ENCODE assay signal across 24 cellular contexts in the genomic region with DNA sequence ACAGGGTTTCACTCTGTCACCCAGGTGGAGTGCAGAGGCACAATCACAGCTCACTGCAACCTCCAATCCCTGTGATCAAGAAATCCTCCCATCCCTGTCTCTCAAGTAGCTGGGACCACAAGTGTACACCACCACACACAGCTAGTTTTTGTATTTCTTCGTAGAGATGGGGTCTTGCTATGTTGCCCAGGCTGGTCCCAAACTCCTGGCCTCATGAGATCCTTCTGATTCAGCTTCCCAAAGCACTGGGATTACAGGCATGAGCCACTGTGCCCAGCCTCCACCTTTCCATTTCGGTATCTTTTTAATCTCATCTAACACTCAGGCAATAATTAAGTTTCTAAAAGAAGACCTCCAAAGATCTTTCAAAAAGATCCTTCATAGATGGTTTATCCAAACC. TPM values are rescaled to one million over a fixed set of nuclear protein-coding genes. Genes with fewer than 3 reads are reported as not detected.
A peak's percentile ranks its signal among the peaks of the same experiment; 100 is the strongest.
DNase-seq lines count a peak whose midpoint lies in the region; ATAC-seq and TF ChIP-seq lines count a peak whose summit lies in the region.
"Had no signal": no experiment of that assay in that cellular context is flagged by ENCODE, and none has a peak within 500 bp of the region (broad histone marks: within the 10 kb centered on the region; RNA-seq: fewer than 3 reads in every experiment).

No MANE protein-coding gene starts in this region.

- H3K27ac Mint-ChIP-seq in GM23338 = no peak overlapping the region
- H3K27ac Mint-ChIP-seq: CD14-positive monocyte; CD4-positive, alpha-beta T cell; CD8-positive, alpha-beta memory T cell; HFFc6 had no signal

- WGBS in esophagus muscularis mucosa = 98% methylated on average over 2 of the region's 2 CpGs

- no peak for TF ChIP-seq POLR2A in esophagus muscularis mucosa (IDR thresholded peaks at IDR 0.05; ENCODE audit: low read depth)

- peaks cover 2% of the 10 kb centered on the region for H3K27me3 Mint-ChIP-seq in GM23338 (ENCODE audit: insufficient read depth, low read depth, poor library complexity)
- H3K27me3 Mint-ChIP-seq: CD4-positive, alpha-beta T cell; CD8-positive, alpha-beta memory T cell had no signal

- peaks cover 4% of the 10 kb centered on the region; the same call in 1 of the 3 replicates for H3K36me3 Mint-ChIP-seq in GM23338 (ENCODE audit: low read depth)
- H3K36me3 Mint-ChIP-seq: CD14-positive monocyte had no signal

- no peak overlapping the region for H3K4me3 ChIP-seq in GM23338
- H3K4me3 ChIP-seq in HUES6 (ENCODE audit: low read depth, low read length) = no peak overlapping the region
- H3K4me3 ChIP-seq in esophagus muscularis mucosa = no peak overlapping the region
- H3K4me3 ChIP-seq: A549; BLaER1 treated with 17β-estradiol and CSF1 and Interleukin-3, amounts not matched to agents 10 nM and 100 nM; GM12878; GM23248 had no signal

- no peaks in the 10 kb centered on the region for H3K79me2 ChIP-seq in GM23338 (replicated peaks; ENCODE audit: insufficient read depth)

- H3K4me2 ChIP-seq in GM23338 = 0 out of 2 replicates have a peak overlapping the region, but pooled peaks have one; percentile 50
- H3K4me2 ChIP-seq: A549; BLaER1 treated with 17β-estradiol and CSF1 and Interleukin-3, amounts not matched to agents 10 nM and 100 nM had no signal

- H3K36me3 ChIP-seq in GM23338 (ENCODE audit: insufficient read depth) = no peaks in the 10 kb centered on the region
- H3K36me3 ChIP-seq in HUES6 (ENCODE audit: control insufficient read depth, insufficient read depth, low read length) = no peaks in the 10 kb centered on the region
- H3K36me3 ChIP-seq in esophagus muscularis mucosa = no peaks in the 10 kb centered on the region
- H3K36me3 ChIP-seq: BE2C had no signal

- peaks cover 27% of the 10 kb centered on the region for H4K20me1 ChIP-seq in GM23338 (replicated peaks; ENCODE audit: insufficient read depth)

- DNase-seq in GM23338 (ENCODE audit: low spot score) (no peak), esophagus muscularis mucosa (ENCODE audit: extremely low spot score) (peak; percentile 21), NCI-H1930 (lab: John Stamatoyannopoulos, UW) (no peak), NCI-H187 treated with DMSO at 0.1 percent for 48 hours (lab: John Stamatoyannopoulos, UW) (no peak)
- DNase-seq: 8988T; ACHN; AML-193; BE2C; CD4-positive, alpha-beta T cell; CD8-positive, alpha-beta memory T cell; DMS 273 treated with DMSO at 0.1 percent for 48 hours; DMS79; EL; GDM1; GM23248; H9; HFFc6 had no signal

- no peak for TF ChIP-seq EP300 in esophagus muscularis mucosa (IDR thresholded peaks at IDR 0.05)

- peaks cover 45% of the 10 kb centered on the region for H3K4me1 Mint-ChIP-seq in GM23338
- H3K4me1 Mint-ChIP-seq: CD14-positive monocyte; CD8-positive, alpha-beta memory T cell had no signal

- H3K9me3 ChIP-seq in HUES6 (ENCODE audit: control insufficient read depth, insufficient read depth, low read depth, low read length) (no peaks in the 10 kb centered on the region), esophagus muscularis mucosa (no peaks in the 10 kb centered on the region)
- H3K9me3 ChIP-seq: A549, BE2C had no signal

- H3K9me3 Mint-ChIP-seq in GM23338 = no peaks in the 10 kb centered on the region; the same call in 2 of the 3 replicates
- H3K9me3 Mint-ChIP-seq: H9, HFFc6 had no signal

- intact Hi-C loops in esophagus muscularis mucosa (cut with DNase I) = no loop called here

- no peak overlapping the region for H2AFZ ChIP-seq in GM23338
- H2AFZ ChIP-seq: GM23248 had no signal

- no peak overlapping the region for H3K27ac ChIP-seq in GM23338 (ENCODE audit: low read depth)
- H3K27ac ChIP-seq in HUES6 (ENCODE audit: low read depth, low read length) = no peak overlapping the region
- no peak overlapping the region for H3K27ac ChIP-seq in esophagus muscularis mucosa (replicated peaks in 1 of 4)
- H3K27ac ChIP-seq: A549; BLaER1 treated with 17β-estradiol and CSF1 and Interleukin-3, amounts not matched to agents 10 nM and 100 nM; GM23248 had no signal

- no peak for TF ChIP-seq CTCF in GM23338 (conservative IDR thresholded peaks at IDR 0.05; ENCODE audit: low read depth in 2 of 2)
- TF ChIP-seq CTCF in esophagus muscularis mucosa (IDR thresholded peaks at IDR 0.05) = no peak

- no peaks in the 10 kb centered on the region for H3K27me3 ChIP-seq in GM23338 (ENCODE audit: insufficient read depth)
- no peaks in the 10 kb centered on the region for H3K27me3 ChIP-seq in HUES6 (ENCODE audit: control insufficient read depth, insufficient read depth, low read length)
- no peaks in the 10 kb centered on the region for H3K27me3 ChIP-seq in esophagus muscularis mucosa
- H3K27me3 ChIP-seq: BE2C; BLaER1 treated with 17β-estradiol and CSF1 and Interleukin-3, amounts not matched to agents 10 nM and 100 nM had no signal

- H3F3A ChIP-seq in GM23338 (replicated peaks; ENCODE audit: low read depth) = no peaks in the 10 kb centered on the region

- H3K9ac ChIP-seq in HUES6 (ENCODE audit: low read length) = peak overlapping the region; percentile 6
- H3K9ac ChIP-seq: BLaER1 treated with 17β-estradiol and CSF1 and Interleukin-3, amounts not matched to agents 10 nM and 100 nM; GM23248 had no signal

- peaks cover 26% of the 10 kb centered on the region for H3K4me1 ChIP-seq in GM23338 (ENCODE audit: insufficient read depth)
- H3K4me1 ChIP-seq in HUES6 (ENCODE audit: control insufficient read depth, insufficient read depth, low read length) = peaks cover 21% of the 10 kb centered on the region
- H3K4me1 ChIP-seq in esophagus muscularis mucosa = peaks cover 0 to 13% (median 7%) of the 10 kb centered on the region in 4 donors

- no peaks in the 10 kb centered on the region for H3K9me2 ChIP-seq in GM23338 (ENCODE audit: insufficient read depth)

- H3K4me3 Mint-ChIP-seq in GM23338 = no peak overlapping the region
- H3K4me3 Mint-ChIP-seq: CD14-positive monocyte; CD4-positive, alpha-beta T cell; CD8-positive, alpha-beta memory T cell; H9; HFFc6 had no signal

- ATAC-seq in GM23338 (no peak), HG03469 (IDR thresholded peaks at IDR 0.05; ENCODE audit: unreplicated experiment) (no peak)
- ATAC-seq: A549, GM12878, HCT116 had no signal

TF ChIP-seq in GM23338, 12 proteins besides CTCF, POLR2A, EP300 and RAD21:
- no peak for TF ChIP-seq NANOG (IDR thresholded peaks at IDR 0.05; ENCODE audit: borderline replicate concordance)
- no peak for TF ChIP-seq EZH2 (IDR thresholded peaks at IDR 0.05; ENCODE audit: low read depth, unreplicated experiment)
- TF ChIP-seq, protein P1, sequence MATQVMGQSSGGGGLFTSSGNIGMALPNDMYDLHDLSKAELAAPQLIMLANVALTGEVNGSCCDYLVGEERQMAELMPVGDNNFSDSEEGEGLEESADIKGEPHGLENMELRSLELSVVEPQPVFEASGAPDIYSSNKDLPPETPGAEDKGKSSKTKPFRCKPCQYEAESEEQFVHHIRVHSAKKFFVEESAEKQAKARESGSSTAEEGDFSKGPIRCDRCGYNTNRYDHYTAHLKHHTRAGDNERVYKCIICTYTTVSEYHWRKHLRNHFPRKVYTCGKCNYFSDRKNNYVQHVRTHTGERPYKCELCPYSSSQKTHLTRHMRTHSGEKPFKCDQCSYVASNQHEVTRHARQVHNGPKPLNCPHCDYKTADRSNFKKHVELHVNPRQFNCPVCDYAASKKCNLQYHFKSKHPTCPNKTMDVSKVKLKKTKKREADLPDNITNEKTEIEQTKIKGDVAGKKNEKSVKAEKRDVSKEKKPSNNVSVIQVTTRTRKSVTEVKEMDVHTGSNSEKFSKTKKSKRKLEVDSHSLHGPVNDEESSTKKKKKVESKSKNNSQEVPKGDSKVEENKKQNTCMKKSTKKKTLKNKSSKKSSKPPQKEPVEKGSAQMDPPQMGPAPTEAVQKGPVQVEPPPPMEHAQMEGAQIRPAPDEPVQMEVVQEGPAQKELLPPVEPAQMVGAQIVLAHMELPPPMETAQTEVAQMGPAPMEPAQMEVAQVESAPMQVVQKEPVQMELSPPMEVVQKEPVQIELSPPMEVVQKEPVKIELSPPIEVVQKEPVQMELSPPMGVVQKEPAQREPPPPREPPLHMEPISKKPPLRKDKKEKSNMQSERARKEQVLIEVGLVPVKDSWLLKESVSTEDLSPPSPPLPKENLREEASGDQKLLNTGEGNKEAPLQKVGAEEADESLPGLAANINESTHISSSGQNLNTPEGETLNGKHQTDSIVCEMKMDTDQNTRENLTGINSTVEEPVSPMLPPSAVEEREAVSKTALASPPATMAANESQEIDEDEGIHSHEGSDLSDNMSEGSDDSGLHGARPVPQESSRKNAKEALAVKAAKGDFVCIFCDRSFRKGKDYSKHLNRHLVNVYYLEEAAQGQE (IDR thresholded peaks at IDR 0.05; ENCODE audit: unreplicated experiment) = no peak
- TF ChIP-seq ZNF331 (CRISPR knock-in tag; IDR thresholded peaks at IDR 0.05; ENCODE audit: low read depth) = no peak
- TF ChIP-seq ZNF114 (CRISPR knock-in tag; IDR thresholded peaks at IDR 0.05) = no peak
TF ChIP-seq in GM23338: peak in this region for 0.

RNA-seq across cellular contexts. Expression of a gene that starts 22.9 kb away (rescaled TPM):
- total RNA-seq in GM23338 (2014; rRNA removed; shearing (Covaris generic)) = 73.9 and 75.3 TPM in 2 replicates
- 14.1 and 16.2 TPM in 2 replicates for polyA plus RNA-seq in GM23338 (2016; fragmentation: Nextera tagmentation; extraction: Ambion mirVana)
- 10 to 100 TPM; 24.9 to 41.0 (median 35.3) TPM for total RNA-seq in esophagus muscularis mucosa
- polyA plus RNA-seq: CD14-positive monocyte had no signal
